10 cellular contexts compared by ENCODE assay signal in the genomic region with DNA sequence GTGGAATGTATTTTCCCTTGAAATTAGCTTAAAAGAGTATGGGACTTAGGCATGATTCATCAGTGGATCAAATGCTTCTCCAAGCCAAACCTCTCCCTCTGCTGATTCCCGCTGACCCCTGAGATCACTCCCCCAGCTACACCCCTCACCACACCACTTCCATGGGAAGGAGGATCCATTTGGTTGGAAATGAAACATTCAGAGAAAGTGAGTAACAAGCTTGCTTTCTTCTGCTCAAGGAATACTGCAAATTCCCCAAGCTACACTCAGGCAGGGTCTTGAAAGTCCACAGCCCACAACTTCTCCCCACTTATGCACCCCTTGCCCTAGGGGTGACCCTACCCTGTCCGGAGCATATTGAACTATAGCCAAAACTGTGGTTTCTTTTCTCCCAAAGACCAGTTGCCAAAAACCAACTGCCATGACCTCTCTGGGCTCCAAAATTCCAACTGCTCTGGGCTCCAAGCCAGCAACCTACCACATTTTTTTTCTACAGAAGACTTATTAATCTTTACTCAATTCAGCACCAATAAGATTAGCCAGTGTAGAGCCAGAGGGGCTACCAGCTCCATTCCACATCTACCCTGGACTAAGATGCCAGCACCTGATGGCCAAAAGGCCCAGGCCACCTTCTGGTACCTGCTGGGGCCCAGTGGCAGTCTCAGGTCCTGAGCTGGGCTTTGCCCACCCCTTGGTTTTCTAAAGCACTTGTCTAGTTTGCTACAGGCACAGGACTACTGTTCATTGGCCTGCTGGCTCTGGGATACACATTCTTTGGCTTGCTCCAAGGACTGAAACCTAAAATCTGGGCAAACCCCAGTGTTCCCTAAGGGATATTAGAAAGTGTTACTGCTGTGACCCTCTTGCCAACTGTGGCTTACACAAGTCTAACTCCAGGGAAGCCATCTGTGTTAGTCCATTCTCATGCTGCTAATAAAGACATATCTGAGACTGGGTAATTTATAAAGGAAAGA.
DNase-seq lines count a peak whose midpoint lies in the region; ATAC-seq and TF ChIP-seq lines count a peak whose summit lies in the region.
"Had no signal": no experiment of that assay in that cellular context is flagged by ENCODE, and none has a peak within 500 bp of the region (broad histone marks: within the 10 kb centered on the region; RNA-seq: fewer than 3 reads in every experiment).

No MANE protein-coding gene starts in this region.

- H3K27ac Mint-ChIP-seq in T-helper 17 cell = peak overlapping the region; percentile 32
- H3K27ac Mint-ChIP-seq in activated T-cell treated with anti-CD3 and anti-CD28 coated beads, Interleukin-2, amount 50 U/mL, for 72 hours = no peak overlapping the region
- H3K27ac Mint-ChIP-seq: activated CD8-positive, alpha-beta memory T cell treated with anti-CD3 and anti-CD28 coated beads, Interleukin-2, amount 10 ng/mL, durations not matched to agents 7 days and 5 days had no signal

- ATAC-seq in T-helper 17 cell (no peak), GM21381 (IDR thresholded peaks at IDR 0.05; ENCODE audit: unreplicated experiment) (no peak), HG02938 (IDR thresholded peaks at IDR 0.05; ENCODE audit: unreplicated experiment) (no peak)
- no peak for ATAC-seq in activated T-cell treated with anti-CD3 and anti-CD28 coated beads, Interleukin-2, amount 50 U/mL, for 72 hours (replicated peaks in 1 of 2)
- ATAC-seq: activated CD8-positive, alpha-beta memory T cell treated with anti-CD3 and anti-CD28 coated beads, Interleukin-2, amount 10 ng/mL, durations not matched to agents 7 days and 5 days had no signal

- no peak for TF ChIP-seq CTCF in foreskin fibroblast (IDR thresholded peaks at IDR 0.05; ENCODE audit: low read depth, low read length)
- TF ChIP-seq CTCF in retinal pigment epithelial cell (conservative IDR thresholded peaks at IDR 0.05; ENCODE audit: low read depth, low read length) = no peak

- H3K36me3 Mint-ChIP-seq in T-helper 17 cell (ENCODE audit: low read depth) = no peaks in the 10 kb centered on the region
- H3K36me3 Mint-ChIP-seq in activated T-cell treated with anti-CD3 and anti-CD28 coated beads, Interleukin-2, amount 50 U/mL, for 72 hours (ENCODE audit: insufficient read depth in 2 of 2) = no peaks in the 10 kb centered on the region
- H3K36me3 Mint-ChIP-seq: activated CD8-positive, alpha-beta memory T cell treated with anti-CD3 and anti-CD28 coated beads, Interleukin-2, amount 10 ng/mL, durations not matched to agents 7 days and 5 days had no signal

- H3K27me3 Mint-ChIP-seq in T-helper 17 cell = no peaks in the 10 kb centered on the region
- H3K27me3 Mint-ChIP-seq in activated T-cell treated with anti-CD3 and anti-CD28 coated beads, Interleukin-2, amount 50 U/mL, for 72 hours (ENCODE audit: low read depth) = peaks cover 8% of the 10 kb centered on the region
- H3K27me3 Mint-ChIP-seq: activated CD8-positive, alpha-beta memory T cell treated with anti-CD3 and anti-CD28 coated beads, Interleukin-2, amount 10 ng/mL, durations not matched to agents 7 days and 5 days had no signal

- H3K4me3 Mint-ChIP-seq in T-helper 17 cell = no peak overlapping the region
- no peak overlapping the region for H3K4me3 Mint-ChIP-seq in activated T-cell treated with anti-CD3 and anti-CD28 coated beads, Interleukin-2, amount 50 U/mL, for 72 hours
- H3K4me3 Mint-ChIP-seq: activated CD8-positive, alpha-beta memory T cell treated with anti-CD3 and anti-CD28 coated beads, Interleukin-2, amount 10 ng/mL, durations not matched to agents 7 days and 5 days had no signal

- DNase-seq in G401 (ENCODE audit: low spot score) = peak; percentile 45
- DNase-seq in T-helper 17 cell = no peak
- DNase-seq in foreskin fibroblast = peak; percentile 60 to 81
- DNase-seq in retinal pigment epithelial cell (ENCODE audit: low read depth) = peak; percentile 81
- DNase-seq in activated T-cell treated with anti-CD3 and anti-CD28 coated beads, Interleukin-2, amount 50 U/mL, for 72 hours = no peak
- DNase-seq in NCI-H1105 (lab: John Stamatoyannopoulos, UW) = no peak
- DNase-seq: activated CD8-positive, alpha-beta memory T cell treated with anti-CD3 and anti-CD28 coated beads, Interleukin-2, amount 10 ng/mL, durations not matched to agents 7 days and 5 days; NCI-H510A had no signal

- in situ Hi-C loops in G401 (cut with HindIII; ENCODE audit: low sequenced_read_pairs) = no loop called here

- no peaks in the 10 kb centered on the region for H3K9me3 ChIP-seq in T-helper 17 cell (ENCODE audit: control insufficient read depth, low read length, poor library complexity, severe bottlenecking)

- H3K4me3 ChIP-seq in foreskin fibroblast (ENCODE audit: low read depth in 1 of 2, low read length in 2 of 2) = peak overlapping the region in 1 of 2 donors; percentile 12
- H3K4me3 ChIP-seq in retinal pigment epithelial cell (ENCODE audit: low read length) = no peak overlapping the region

- H3K4me1 Mint-ChIP-seq in T-helper 17 cell = peaks cover 44% of the 10 kb centered on the region
- peaks cover 15% of the 10 kb centered on the region for H3K4me1 Mint-ChIP-seq in activated T-cell treated with anti-CD3 and anti-CD28 coated beads, Interleukin-2, amount 50 U/mL, for 72 hours (ENCODE audit: low read depth)

- H3K9me3 Mint-ChIP-seq in activated T-cell treated with anti-CD3 and anti-CD28 coated beads, Interleukin-2, amount 50 U/mL, for 72 hours = no peaks in the 10 kb centered on the region

Comparison
In these comparisons a context has a peak if more than half of its experiments do, and no peak if none do; other contexts are left out.
1. DNase-seq: peak in G401 (single experiment), foreskin fibroblast (2 of 2) and retinal pigment epithelial cell (single experiment); none in T-helper 17 cell (0 of 3), activated T-cell treated with anti-CD3 and anti-CD28 coated beads, Interleukin-2, amount 50 U/mL, for 72 hours (0 of 2) and NCI-H1105 (single experiment).